In genomic region chr5:134003957-134004625, GRCh38 we compare ENCODE assay signal across 8 cellular contexts. TPM values are rescaled to one million over a fixed set of nuclear protein-coding genes. Genes with fewer than 3 reads are reported as not detected.
A peak's percentile ranks its signal among the peaks of the same experiment; 100 is the strongest.
DNase-seq lines count a peak whose midpoint lies in the region; ATAC-seq and TF ChIP-seq lines count a peak whose summit lies in the region.

No MANE protein-coding gene starts in this region.

- peak overlapping the region; percentile 90 for H3K4me3 Mint-ChIP-seq in MCF 10A (ENCODE audit: unreplicated experiment)

- intact Hi-C loops in MCF 10A (cut with micrococcal nuclease): no loop called here

- ATAC-seq in GM19023 (IDR thresholded peaks at IDR 0.05; ENCODE audit: unreplicated experiment): peak; percentile 37
- ATAC-seq in HG03135 (IDR thresholded peaks at IDR 0.05; ENCODE audit: unreplicated experiment): peak; percentile 24

- DNase-seq in AG09319 (ENCODE audit: extremely low read depth, low read depth): peak; percentile 7
- DNase-seq in T-helper 2 cell: peak in 4 of 5 experiments; percentile 10 to 49 (median 26)
- peak; percentile 51 for DNase-seq in MCF 10A (ENCODE audit: unreplicated experiment)
- DNase-seq in iris pigment epithelial cell (ENCODE audit: low read depth): peak; percentile 65
- DNase-seq in stimulated activated CD4-positive, alpha-beta T cell treated with anti-CD3 and anti-CD28 coated beads, Interleukin-12 subunit alpha, Interleukin-12 subunit beta, amount 100 ng/mL, for 48 hours (ENCODE audit: low read depth in 2 of 3, low spot score in 1 of 3): peak; percentile 15 to 43 (median 32)
- no peak for DNase-seq in NCI-H345 (lab: John Stamatoyannopoulos, UW)

- peaks cover 47% of the 10 kb centered on the region for H3K4me1 Mint-ChIP-seq in MCF 10A (ENCODE audit: insufficient read depth, unreplicated experiment)

- POLR2A ChIA-PET in MCF 10A (lab: Yijun Ruan, JAX): interaction anchor here (0.5 to 4.1 kb wide), 27 partner anchors 10 to 1252 kb away, joined by 3 to 51 read pairs (median 4); partner anchors contain the start of genes AFF4, C5orf15, PPP2CA and SKP1

- peak overlapping the region; percentile 95 for H3K27ac Mint-ChIP-seq in MCF 10A (ENCODE audit: low read depth, unreplicated experiment)

- CTCF ChIA-PET in MCF 10A (lab: Yijun Ruan, JAX): interaction anchor here (1.0 to 1.3 kb wide), 8 partner anchors 14 to 143 kb away, joined by 3 to 6 read pairs (median 3); no protein-coding TSS in a partner anchor

- H3K27me3 Mint-ChIP-seq in MCF 10A (ENCODE audit: insufficient read depth, unreplicated experiment): no peaks in the 10 kb centered on the region

- H3K36me3 Mint-ChIP-seq in MCF 10A (ENCODE audit: insufficient read depth, unreplicated experiment): peaks cover 29% of the 10 kb centered on the region

- TF ChIP-seq CTCF in AG09319 (IDR thresholded peaks at IDR 0.05; ENCODE audit: low read depth, low read length) (no peak), MCF 10A (IDR thresholded peaks at IDR 0.05; ENCODE audit: unreplicated experiment) (no peak)

- no TSS peak for BruUV-seq in MCF 10A (replicated peaks; lab: Mats Ljungman, UMichigan)

- no peaks in the 10 kb centered on the region for H3K9me3 Mint-ChIP-seq in MCF 10A (ENCODE audit: unreplicated experiment)

RNA-seq across cellular contexts. Expression of gene VDAC1, which starts 0.7 kb away (rescaled TPM):
- total RNA-seq in MCF 10A (2022): 262 and 334 TPM in 2 replicates

RNA-seq across cellular contexts. Expression of gene C5orf15, which starts 35.7 kb away (rescaled TPM):
- 35.1 and 53.2 TPM in 2 replicates for total RNA-seq in MCF 10A (2022)
